11 cellular contexts compared by ENCODE assay signal in genomic region chr2:46814160-46814559, GRCh38.
DNase-seq lines count a peak whose midpoint lies in the region; ATAC-seq and TF ChIP-seq lines count a peak whose summit lies in the region.
"Had no signal": no experiment of that assay in that cellular context is flagged by ENCODE, and none has a peak within 500 bp of the region (broad histone marks: within the 10 kb centered on the region; RNA-seq: fewer than 3 reads in every experiment).

No MANE protein-coding gene starts in this region.

- H3K4me3 ChIP-seq in BLaER1 (no peak overlapping the region), adrenal gland (no peak overlapping the region), heart left ventricle (no peak overlapping the region), Caco-2 (ENCODE audit: low read depth, low read length) (no peak overlapping the region)

- DNase-seq in adrenal gland (peak in 6 of 7 donors; percentile 62 to 86 (median 72)), heart left ventricle (peak; percentile 88 to 94 (median 90)), pulmonary artery endothelial cell (ENCODE audit: low read depth, low spot score) (peak; percentile 80), GOT3 (lab: John Stamatoyannopoulos, UW) (no peak), Caco-2 (no peak)
- no peak for DNase-seq in stimulated activated CD4-positive, alpha-beta T cell treated with anti-CD3 and anti-CD28 coated beads, Interleukin-12 subunit alpha, Interleukin-12 subunit beta, amount 100 ng/mL, for 4 hours
- no peak for DNase-seq in central memory CD4-positive, alpha-beta T cell
- DNase-seq: activated CD4-positive, alpha-beta T cell treated with anti-CD3 and anti-CD28 coated beads, Interleukin-2, amount 10 ng/mL, durations not matched to agents 7 days and 5 days; CD4-positive, CD25-positive, alpha-beta regulatory T cell; PC-3 had no signal

- no peak overlapping the region for H3K27ac Mint-ChIP-seq in Caco-2 (ENCODE audit: unreplicated experiment)
- H3K27ac Mint-ChIP-seq: activated CD4-positive, alpha-beta T cell treated with anti-CD3 and anti-CD28 coated beads, Interleukin-2, amount 10 ng/mL, durations not matched to agents 7 days and 5 days; CD4-positive, CD25-positive, alpha-beta regulatory T cell had no signal

- no peaks in the 10 kb centered on the region for H3K36me3 Mint-ChIP-seq in Caco-2 (ENCODE audit: insufficient read depth, unreplicated experiment)
- H3K36me3 Mint-ChIP-seq: CD4-positive, CD25-positive, alpha-beta regulatory T cell had no signal

- H3K36me3 ChIP-seq in BLaER1: no peaks in the 10 kb centered on the region
- H3K36me3 ChIP-seq in adrenal gland (replicated peaks in 1 of 2): no peaks in the 10 kb centered on the region
- no peaks in the 10 kb centered on the region for H3K36me3 ChIP-seq in heart left ventricle
- H3K36me3 ChIP-seq in Caco-2 (ENCODE audit: control insufficient read depth, insufficient read depth, low read length): no peaks in the 10 kb centered on the region

- POLR2A ChIA-PET in Caco-2 (lab: Charles Lee): no interaction called here

- no peaks in the 10 kb centered on the region for H3K27me3 ChIP-seq in BLaER1
- no peaks in the 10 kb centered on the region for H3K27me3 ChIP-seq in adrenal gland
- H3K27me3 ChIP-seq in heart left ventricle: no peaks in the 10 kb centered on the region
- H3K27me3 ChIP-seq in Caco-2 (replicated peaks; ENCODE audit: control insufficient read depth, insufficient read depth, low read length): no peaks in the 10 kb centered on the region

- CTCF ChIA-PET in Caco-2 (lab: Charles Lee): no interaction called here

- peak; percentile 53 to 80 (median 79) for ATAC-seq in heart left ventricle
- ATAC-seq: PC-3 had no signal

- TF ChIP-seq POLR2A in adrenal gland (IDR thresholded peaks at IDR 0.05) (no peak), heart left ventricle (IDR thresholded peaks at IDR 0.05) (no peak)

- H3K4me1 Mint-ChIP-seq in Caco-2 (ENCODE audit: low read depth, unreplicated experiment): peaks cover 11% of the 10 kb centered on the region
- H3K4me1 Mint-ChIP-seq: activated CD4-positive, alpha-beta T cell treated with anti-CD3 and anti-CD28 coated beads, Interleukin-2, amount 10 ng/mL, durations not matched to agents 7 days and 5 days; CD4-positive, CD25-positive, alpha-beta regulatory T cell had no signal

- intact Hi-C loops in adrenal gland (cut with DNase I) (no loop called here), heart left ventricle (cut with DNase I) (loop anchor here in 6 of 10 donors (1.0 to 5.0 kb wide), 4 partner anchors 33 to 63 kb away; no protein-coding TSS in a partner anchor), Caco-2 (cut with micrococcal nuclease; ENCODE audit: unreplicated experiment) (no loop called here)

- H3K4me2 ChIP-seq in BLaER1: peak overlapping the region; percentile 52

- WGBS in adrenal gland, 4 donors: 49 to 70% (median 64%) methylated on average over 10 to 13 of the region's 13 CpGs
- 2 to 7% (median 2%) methylated on average over 13 of the region's 13 CpGs for WGBS in heart left ventricle, 4 donors

- no peaks in the 10 kb centered on the region for H4K20me1 ChIP-seq in BLaER1

- no peak overlapping the region for H3K4me3 Mint-ChIP-seq in Caco-2 (ENCODE audit: unreplicated experiment)
- H3K4me3 Mint-ChIP-seq: activated CD4-positive, alpha-beta T cell treated with anti-CD3 and anti-CD28 coated beads, Interleukin-2, amount 10 ng/mL, durations not matched to agents 7 days and 5 days; CD4-positive, CD25-positive, alpha-beta regulatory T cell had no signal

- H3K9me3 ChIP-seq in BLaER1 (no peaks in the 10 kb centered on the region), adrenal gland (replicated peaks in 1 of 3) (no peaks in the 10 kb centered on the region), heart left ventricle (peaks cover 0 to 12% (median 0%) of the 10 kb centered on the region in 12 donors), Caco-2 (no peaks in the 10 kb centered on the region)

- H3K9me3 Mint-ChIP-seq in Caco-2 (ENCODE audit: unreplicated experiment): peaks cover 6% of the 10 kb centered on the region
- H3K9me3 Mint-ChIP-seq: activated CD4-positive, alpha-beta T cell treated with anti-CD3 and anti-CD28 coated beads, Interleukin-2, amount 10 ng/mL, durations not matched to agents 7 days and 5 days had no signal

- no peaks in the 10 kb centered on the region for H3K27me3 Mint-ChIP-seq in Caco-2 (ENCODE audit: insufficient read depth, unreplicated experiment)

- H3K4me1 ChIP-seq in BLaER1 (peaks cover 37% of the 10 kb centered on the region), adrenal gland (replicated peaks in 1 of 2) (peaks cover 0 to 32% of the 10 kb centered on the region in 2 donors), heart left ventricle (peaks cover 20 to 82% (median 62%) of the 10 kb centered on the region in 12 donors), Caco-2 (peaks cover 13% of the 10 kb centered on the region)

- no TSS peak for BruUV-seq in Caco-2 (replicated peaks; lab: Mats Ljungman, UMichigan)

- no peak for TF ChIP-seq CTCF in adrenal gland (IDR thresholded peaks at IDR 0.05)
- no peak for TF ChIP-seq CTCF in heart left ventricle (IDR thresholded peaks at IDR 0.05)
- no peak for TF ChIP-seq CTCF in Caco-2 (IDR thresholded peaks at IDR 0.05; ENCODE audit: insufficient read depth in 1 of 2, low read depth in 1 of 2, low read length in 1 of 2, severe bottlenecking in 1 of 2, unreplicated experiment in 1 of 2)

- no peak overlapping the region for H3K9ac ChIP-seq in BLaER1

- no peak overlapping the region for H3K27ac ChIP-seq in BLaER1
- H3K27ac ChIP-seq in adrenal gland: peak overlapping the region in 4 of 5 donors; percentile 34 to 94 (median 77)
- peak overlapping the region; percentile 81 to 96 (median 87) for H3K27ac ChIP-seq in heart left ventricle

Comparison
In these comparisons a context has a peak if more than half of its experiments do, and no peak if none do; other contexts are left out.
1. DNase-seq: peak in adrenal gland (6 of 7), heart left ventricle (5 of 5) and pulmonary artery endothelial cell (single experiment); none in GOT3 (single experiment), stimulated activated CD4-positive, alpha-beta T cell treated with anti-CD3 and anti-CD28 coated beads, Interleukin-12 subunit alpha, Interleukin-12 subunit beta, amount 100 ng/mL, for 4 hours (single experiment), central memory CD4-positive, alpha-beta T cell (single experiment) and Caco-2 (0 of 2).
2. intact Hi-C loops: an anchor here in heart left ventricle (1.0 to 5.0 kb wide); none called in adrenal gland and Caco-2.